12 cellular contexts compared by ENCODE assay signal in the genomic region with DNA sequence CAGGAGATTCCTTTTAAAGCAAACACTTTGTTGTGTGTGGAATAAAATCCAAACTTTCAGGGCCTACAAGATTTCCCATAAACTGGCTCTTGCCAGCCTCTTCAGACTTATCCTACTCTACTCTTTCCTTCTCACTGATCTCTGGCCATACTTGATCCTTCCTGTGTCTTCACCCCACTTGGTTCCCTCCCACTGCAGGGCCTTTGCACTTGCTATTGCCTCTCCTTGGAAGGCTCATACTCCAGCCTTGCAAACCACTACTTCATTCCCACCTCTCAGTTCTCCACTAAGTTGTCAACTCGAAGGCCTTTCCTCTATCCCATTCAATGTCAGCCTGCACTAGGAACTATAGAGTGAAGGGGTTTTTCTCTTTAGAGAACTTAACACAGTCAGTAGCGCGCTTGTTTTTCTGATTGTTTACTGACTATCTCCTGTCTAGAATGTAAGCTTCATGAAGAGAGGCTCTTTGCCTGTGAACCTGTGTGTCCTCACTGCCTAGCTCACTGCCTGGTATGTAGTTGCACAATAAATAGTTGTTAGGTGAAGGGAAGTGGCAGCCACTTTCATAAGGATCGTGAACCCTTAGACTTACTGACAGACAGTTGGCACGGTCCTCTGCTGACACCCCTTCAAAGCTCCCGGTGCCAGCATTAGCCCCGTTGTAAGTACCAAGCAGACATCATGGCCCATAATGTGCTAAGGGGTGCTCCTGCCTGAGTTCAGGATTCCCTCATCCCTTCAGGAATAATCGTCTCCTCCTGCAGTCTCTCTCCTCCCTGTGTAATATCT. TPM values are rescaled to one million over a fixed set of nuclear protein-coding genes. Genes with fewer than 3 reads are reported as not detected.
DNase-seq lines count a peak whose midpoint lies in the region; ATAC-seq and TF ChIP-seq lines count a peak whose summit lies in the region.
"Had no signal": no experiment of that assay in that cellular context is flagged by ENCODE, and none has a peak within 500 bp of the region (broad histone marks: within the 10 kb centered on the region; RNA-seq: fewer than 3 reads in every experiment).

No MANE protein-coding gene starts in this region.

- BruUV-seq in PC-3 (replicated peaks; lab: Mats Ljungman, UMichigan), result no TSS peak

- peak overlapping the region; percentile 83 for H3K27ac ChIP-seq in PC-3 (ENCODE audit: low read length)
- H3K27ac ChIP-seq: SJCRH30 had no signal

- no peak for DNase-seq in activated T-cell treated with anti-CD3 and anti-CD28 coated beads, Interleukin-2, amount 50 U/mL, for 4 hours
- DNase-seq in activated T-cell treated with anti-CD3 and anti-CD28 coated beads, Interleukin-2, amount 50 U/mL, for 48 hours, result no peak
- DNase-seq in PC-3 (no peak), glutamatergic neuron (no peak), LoVo (ENCODE audit: low spot score) (no peak), NCI-H2081 (lab: John Stamatoyannopoulos, UW) (no peak)
- no peak for DNase-seq in stimulated activated naive B cell treated with anti-CD40 and anti-IgM and Interleukin-4, amounts not matched to agents 10 μg/mL and 1 μg/mL and 100 μg/mL, for 72 hours
- no peak for DNase-seq in stimulated activated CD4-positive, alpha-beta T cell treated with anti-CD3 and anti-CD28 coated beads, Interleukin-2, amount 100 ng/mL, for 24 hours
- DNase-seq: BE2C, NCI-H226, SJCRH30 had no signal

- CTCF ChIA-PET in PC-3 (lab: Charles Lee), result no interaction called here

- no peaks in the 10 kb centered on the region for H3K27me3 ChIP-seq in PC-3 (ENCODE audit: low read length)
- H3K27me3 ChIP-seq: SJCRH30 had no signal

- no peaks in the 10 kb centered on the region for H3K9me2 ChIP-seq in PC-3 (replicated peaks; ENCODE audit: low read length)

- H3K4me1 ChIP-seq in PC-3 (ENCODE audit: insufficient read depth, low read length), result peaks cover 45% of the 10 kb centered on the region
- H3K4me1 ChIP-seq: BE2C, HAP-1 had no signal

- peaks cover 20% of the 10 kb centered on the region for H3K27me3 Mint-ChIP-seq in activated T-cell treated with anti-CD3 and anti-CD28 coated beads, Interleukin-2, amount 50 U/mL, for 4 hours (ENCODE audit: low read depth)
- H3K27me3 Mint-ChIP-seq in glutamatergic neuron (ENCODE audit: unreplicated experiment), result peaks cover 2% of the 10 kb centered on the region
- peaks cover 25 to 29% of the 10 kb centered on the region in 2 donors for H3K27me3 Mint-ChIP-seq in stimulated activated naive B cell treated with anti-CD40 and anti-IgM and Interleukin-4, amounts not matched to agents 10 μg/mL and 1 μg/mL and 100 μg/mL, for 72 hours

- peak overlapping the region; percentile 88 for H3K4me2 ChIP-seq in PC-3 (ENCODE audit: low read length)

- peaks cover 41% of the 10 kb centered on the region for H3K79me2 ChIP-seq in PC-3 (ENCODE audit: low read length)

- H4K20me1 ChIP-seq in PC-3 (ENCODE audit: low read length), result no peaks in the 10 kb centered on the region

- POLR2A ChIA-PET in PC-3 (lab: Charles Lee; ENCODE audit: unreplicated experiment), result no interaction called here

- no peak overlapping the region for H2AFZ ChIP-seq in PC-3 (ENCODE audit: low read length)

- no peaks in the 10 kb centered on the region for H3F3A ChIP-seq in PC-3 (ENCODE audit: low read length, unreplicated experiment)

- no peaks in the 10 kb centered on the region for H3K9me3 Mint-ChIP-seq in activated T-cell treated with anti-CD3 and anti-CD28 coated beads, Interleukin-2, amount 50 U/mL, for 4 hours
- peaks cover 3% of the 10 kb centered on the region for H3K9me3 Mint-ChIP-seq in glutamatergic neuron (ENCODE audit: unreplicated experiment)
- no peaks in the 10 kb centered on the region for H3K9me3 Mint-ChIP-seq in stimulated activated naive B cell treated with anti-CD40 and anti-IgM and Interleukin-4, amounts not matched to agents 10 μg/mL and 1 μg/mL and 100 μg/mL, for 72 hours

- H3K4me3 ChIP-seq in PC-3 (ENCODE audit: low read length), result no peak overlapping the region
- H3K4me3 ChIP-seq: HAP-1, SJCRH30 had no signal

- no peak overlapping the region for H3K27ac Mint-ChIP-seq in glutamatergic neuron (ENCODE audit: unreplicated experiment)
- H3K27ac Mint-ChIP-seq in stimulated activated naive B cell treated with anti-CD40 and anti-IgM and Interleukin-4, amounts not matched to agents 10 μg/mL and 1 μg/mL and 100 μg/mL, for 72 hours, result no peak overlapping the region

- H3K36me3 Mint-ChIP-seq in activated T-cell treated with anti-CD3 and anti-CD28 coated beads, Interleukin-2, amount 50 U/mL, for 4 hours (ENCODE audit: insufficient read depth), result no peaks in the 10 kb centered on the region
- no peaks in the 10 kb centered on the region for H3K36me3 Mint-ChIP-seq in glutamatergic neuron (ENCODE audit: unreplicated experiment)
- H3K36me3 Mint-ChIP-seq in stimulated activated naive B cell treated with anti-CD40 and anti-IgM and Interleukin-4, amounts not matched to agents 10 μg/mL and 1 μg/mL and 100 μg/mL, for 72 hours, result no peaks in the 10 kb centered on the region

- ATAC-seq in activated T-cell treated with anti-CD3 and anti-CD28 coated beads, Interleukin-2, amount 50 U/mL, for 4 hours, result no peak
- no peak for ATAC-seq in PC-3
- no peak for ATAC-seq in stimulated activated naive B cell treated with anti-CD40 and anti-IgM and Interleukin-4, amounts not matched to agents 10 μg/mL and 1 μg/mL and 100 μg/mL, for 72 hours (replicated peaks)

- intact Hi-C loops in PC-3 (cut with micrococcal nuclease), result loop anchor here (10.0 kb wide), 1 partner anchor 208 kb away; no protein-coding TSS in a partner anchor

- peak overlapping the region; percentile 92 for H3K9ac ChIP-seq in PC-3 (ENCODE audit: low read length)

- H3K4me1 Mint-ChIP-seq in activated T-cell treated with anti-CD3 and anti-CD28 coated beads, Interleukin-2, amount 50 U/mL, for 4 hours (ENCODE audit: low read depth), result peaks cover 12% of the 10 kb centered on the region
- H3K4me1 Mint-ChIP-seq in glutamatergic neuron (ENCODE audit: low read depth, unreplicated experiment), result peaks cover 4% of the 10 kb centered on the region
- peaks cover 9 to 12% of the 10 kb centered on the region in 2 donors for H3K4me1 Mint-ChIP-seq in stimulated activated naive B cell treated with anti-CD40 and anti-IgM and Interleukin-4, amounts not matched to agents 10 μg/mL and 1 μg/mL and 100 μg/mL, for 72 hours

- no peaks in the 10 kb centered on the region for H3K36me3 ChIP-seq in PC-3 (ENCODE audit: low read depth, low read length)
- H3K36me3 ChIP-seq: BE2C, HAP-1, SJCRH30 had no signal

- H3K4me3 Mint-ChIP-seq in activated T-cell treated with anti-CD3 and anti-CD28 coated beads, Interleukin-2, amount 50 U/mL, for 4 hours, result peak overlapping the region; percentile 56
- H3K4me3 Mint-ChIP-seq in glutamatergic neuron (ENCODE audit: unreplicated experiment), result peak overlapping the region; percentile 84
- H3K4me3 Mint-ChIP-seq in stimulated activated naive B cell treated with anti-CD40 and anti-IgM and Interleukin-4, amounts not matched to agents 10 μg/mL and 1 μg/mL and 100 μg/mL, for 72 hours, result peak overlapping the region; percentile 1 to 63

- TF ChIP-seq CTCF in PC-3 (conservative IDR thresholded peaks at IDR 0.05; ENCODE audit: low read depth, low read length), result no peak
- no peak for TF ChIP-seq CTCF in glutamatergic neuron (IDR thresholded peaks at IDR 0.05; ENCODE audit: partially characterized antibody, unreplicated experiment)

- H3K9me3 ChIP-seq in PC-3 (ENCODE audit: low read length), result no peaks in the 10 kb centered on the region
- H3K9me3 ChIP-seq: BE2C, HAP-1, SJCRH30 had no signal

RNA-seq across cellular contexts. Expression of a gene that starts 0.8 kb away (rescaled TPM):
- 10 to 100 TPM in 1 of 3 donors, 1 to 10 TPM in 2; 5.3 to 10.3 (median 8.3) TPM for total RNA-seq in activated T-cell treated with anti-CD3 and anti-CD28 coated beads, Interleukin-2, amount 50 U/mL, for 4 hours
- total RNA-seq in PC-3 (2014; rRNA removed), result 80.8 and 83.8 TPM in 2 replicates
- total RNA-seq in glutamatergic neuron (ENCODE audit: unreplicated experiment), result 12.4 TPM
- total RNA-seq: SJCRH30 had no signal

Comparison
In these comparisons a context has a peak if more than half of its experiments do, and no peak if none do; other contexts are left out.
1. H3K4me3 Mint-ChIP-seq: peak in every context shown above with its lines; median percentile 84 in glutamatergic neuron; 56 in activated T-cell treated with anti-CD3 and anti-CD28 coated beads, Interleukin-2, amount 50 U/mL, for 4 hours; 32 in stimulated activated naive B cell treated with anti-CD40 and anti-IgM and Interleukin-4, amounts not matched to agents 10 μg/mL and 1 μg/mL and 100 μg/mL, for 72 hours.